ENCODE assay signal across 9 cellular contexts in genomic region chr10:69089638-69090599, GRCh38. TPM values are rescaled to one million over a fixed set of nuclear protein-coding genes. Genes with fewer than 3 reads are reported as not detected.
DNase-seq lines count a peak whose midpoint lies in the region; ATAC-seq, FAIRE-seq and TF ChIP-seq lines count a peak whose summit lies in the region.
"Had no signal": no experiment of that assay in that cellular context is flagged by ENCODE, and none has a peak within 500 bp of the region (broad histone marks: within the 10 kb centered on the region; RNA-seq: fewer than 3 reads in every experiment).

No MANE protein-coding gene starts in this region.

- H3K79me2 ChIP-seq in endothelial cell of umbilical vein (ENCODE audit: control insufficient read depth, insufficient read depth, low read length) = peaks cover 77% of the 10 kb centered on the region

- H3K36me3 ChIP-seq in endothelial cell of umbilical vein (ENCODE audit: control insufficient read depth in 2 of 2, extremely low read depth in 1 of 2, insufficient read depth in 2 of 2, low read length in 2 of 2) = no peaks in the 10 kb centered on the region

- peak; percentile 81 for TF ChIP-seq POLR2A in endothelial cell of umbilical vein (IDR thresholded peaks at IDR 0.05; ENCODE audit: low read depth, low read length)

- H3K27me3 ChIP-seq in endothelial cell of umbilical vein (ENCODE audit: control insufficient read depth in 2 of 2, insufficient read depth in 2 of 2, low read length in 2 of 2) = no peaks in the 10 kb centered on the region

- FAIRE-seq in endothelial cell of umbilical vein (lab: Jason Lieb, UNC) = peak; percentile 84

- dilution Hi-C loops in endothelial cell of umbilical vein (cut with MboI; ENCODE audit: extremely low pct_ligation_motif_present, low sequenced_read_pairs) = no loop called here

- H3K27ac ChIP-seq in endothelial cell of umbilical vein (ENCODE audit: insufficient read depth, low read depth, low read length) = peak overlapping the region; percentile 96

- peak; percentile 34 for DNase-seq in GM13977 (ENCODE audit: low spot score)
- peak; percentile 50 to 81 for DNase-seq in activated CD4-positive, alpha-beta T cell treated with anti-CD3 and anti-CD28 coated beads, Interleukin-2, amount 50 U/mL, for 24 hours (ENCODE audit: low read depth in 1 of 2, low spot score in 1 of 2)
- peak; percentile 83 for DNase-seq in endothelial cell of umbilical vein (ENCODE audit: low read depth, low spot score)
- peak in 3 of 4 experiments; percentile 42 to 71 (median 58) for DNase-seq in stimulated activated CD4-positive, alpha-beta T cell treated with anti-CD3 and anti-CD28 coated beads, Interleukin-1b, Interleukin-23, amount 100 ng/mL, for 24 hours (ENCODE audit: low read depth in 4 of 4, low spot score in 1 of 4)
- DNase-seq in GM19238 (ENCODE audit: insufficient read length, low spot score) = no peak
- no peak for DNase-seq in NCI-H187 (lab: John Stamatoyannopoulos, UW)
- no peak for DNase-seq in HCEC 1CT

- POLR2A ChIA-PET in endothelial cell of umbilical vein (lab: Charles Lee) = no interaction called here

- H3K9me3 ChIP-seq in endothelial cell of umbilical vein (replicated peaks; ENCODE audit: control insufficient read depth, insufficient read depth, low read length) = no peaks in the 10 kb centered on the region

- no TSS peak for BruUV-seq in endothelial cell of umbilical vein (replicated peaks; lab: Mats Ljungman, UMichigan)

- H2AFZ ChIP-seq in endothelial cell of umbilical vein (ENCODE audit: low read depth, low read length) = no peak overlapping the region

- peak overlapping the region; percentile 22 to 95 (median 88) for H3K4me3 ChIP-seq in endothelial cell of umbilical vein (replicated peaks in 1 of 3; ENCODE audit: insufficient read depth in 1 of 3, low read depth in 1 of 3, low read length in 3 of 3)

- H4K20me1 ChIP-seq in endothelial cell of umbilical vein (replicated peaks; ENCODE audit: control insufficient read depth, extremely low read depth, insufficient read depth, low read length) = no peaks in the 10 kb centered on the region

- no peak for TF ChIP-seq CTCF in GM13977 (IDR thresholded peaks at IDR 0.05; ENCODE audit: extremely low read depth, insufficient read depth, missing control alignments)
- no peak for TF ChIP-seq CTCF in endothelial cell of umbilical vein (IDR thresholded peaks at IDR 0.05; ENCODE audit: extremely low read depth in 1 of 2, insufficient read depth in 1 of 2, low read depth in 1 of 2, low read length in 2 of 2)

- H3K4me1 ChIP-seq in endothelial cell of umbilical vein (ENCODE audit: control insufficient read depth, extremely low read depth, insufficient read depth, low read length) = peaks cover 49% of the 10 kb centered on the region

- CTCF ChIA-PET in endothelial cell of umbilical vein (lab: Charles Lee) = interaction anchor here (0.6 to 11.1 kb wide), 2 partner anchors 40 to 82 kb away, joined by 3 to 298 read pairs; no protein-coding TSS in a partner anchor

- peak; percentile 44 for ATAC-seq in HG03135 (IDR thresholded peaks at IDR 0.05; ENCODE audit: unreplicated experiment)

- in situ Hi-C loops in GM13977 (cut with MboI; ENCODE audit: low pct_unique_long_range_greater_than_20kb, low sequenced_read_pairs, unreplicated experiment) = loop anchor here (5.0 kb wide), 1 partner anchor 83 kb away; no protein-coding TSS in a partner anchor

- peak overlapping the region; percentile 86 for H3K4me2 ChIP-seq in endothelial cell of umbilical vein (ENCODE audit: insufficient read depth, low read length)

- intact Hi-C loops in endothelial cell of umbilical vein (cut with micrococcal nuclease) = loop anchor here (1.0 to 2.0 kb wide), 2 partner anchors 78 to 127 kb away; no protein-coding TSS in a partner anchor

- H3K9ac ChIP-seq in endothelial cell of umbilical vein (replicated peaks; ENCODE audit: extremely low read depth, insufficient read depth, low read length) = peak overlapping the region; percentile 99

- no peaks in the 10 kb centered on the region for H3K9me1 ChIP-seq in endothelial cell of umbilical vein (replicated peaks; ENCODE audit: control insufficient read depth, extremely low read depth, insufficient read depth, low read length)

TF ChIP-seq in endothelial cell of umbilical vein, 7 proteins besides CTCF, POLR2A, EP300 and RAD21:
- TF ChIP-seq POLR2AphosphoS5 (IDR thresholded peaks at IDR 0.05; ENCODE audit: insufficient read depth, low read depth, low read length) (peak; percentile 61), JUN (IDR thresholded peaks at IDR 0.05; ENCODE audit: borderline replicate concordance, insufficient read depth, insufficient read length, low read depth) (no peak), MAX (IDR thresholded peaks at IDR 0.05; ENCODE audit: insufficient read depth, insufficient read length) (no peak), MYC (IDR thresholded peaks at IDR 0.05; ENCODE audit: low read depth, low read length) (peak; percentile 82), FOS (IDR thresholded peaks at IDR 0.05; ENCODE audit: borderline replicate concordance, insufficient read depth, low read length) (peak; percentile 34), EZH2 (IDR thresholded peaks at IDR 0.05; ENCODE audit: borderline replicate concordance, low read depth, low read length, severe bottlenecking) (no peak), GATA2 (IDR thresholded peaks at IDR 0.05; ENCODE audit: insufficient read depth, insufficient read length, low read depth, low read length) (peak; percentile 53)

RNA-seq across cellular contexts. Expression of gene SRGN, which starts 2.0 kb away (rescaled TPM):
- 433 and 450 TPM in 2 replicates for total RNA-seq in endothelial cell of umbilical vein
- 331 and 384 TPM in 2 replicates for polyA plus RNA-seq in endothelial cell of umbilical vein
- polyA plus RNA-seq in endothelial cell of umbilical vein (2011; cell fraction: cytosol; rRNA removed) = 508 and 539 TPM in 2 replicates
- 158 and 239 TPM in 2 replicates for polyA plus RNA-seq in endothelial cell of umbilical vein (2011; cell fraction: nucleus; rRNA removed)
- polyA plus RNA-seq in endothelial cell of umbilical vein (2012) = 819 and 1,078 TPM in 2 replicates
- polyA minus RNA-seq in endothelial cell of umbilical vein = 297 and 324 TPM in 2 replicates
- polyA minus RNA-seq in endothelial cell of umbilical vein (2011; cell fraction: cytosol; rRNA and poly(A)+ RNA removed) = 1.3 TPM
- polyA minus RNA-seq in endothelial cell of umbilical vein (2011; cell fraction: nucleus; rRNA and poly(A)+ RNA removed) = 49.0 and 69.0 TPM in 2 replicates
- polyA plus RNA-seq: neural cell had no signal

RNA-seq across cellular contexts. Expression of gene VPS26A, which starts 34.1 kb away (rescaled TPM):
- 55.8 and 60.3 TPM in 2 replicates for total RNA-seq in endothelial cell of umbilical vein
- polyA plus RNA-seq in endothelial cell of umbilical vein = 8.7 and 11.7 TPM in 2 replicates
- polyA plus RNA-seq in endothelial cell of umbilical vein (2011; cell fraction: cytosol; rRNA removed) = 16.3 and 16.7 TPM in 2 replicates
- polyA plus RNA-seq in endothelial cell of umbilical vein (2011; cell fraction: nucleus; rRNA removed) = 9.4 and 12.2 TPM in 2 replicates
- 54.6 and 75.6 TPM in 2 replicates for polyA plus RNA-seq in endothelial cell of umbilical vein (2012)
- 6.1 TPM in 2 replicates for polyA minus RNA-seq in endothelial cell of umbilical vein
- polyA minus RNA-seq in endothelial cell of umbilical vein (2011; cell fraction: cytosol; rRNA and poly(A)+ RNA removed) = 12.9 TPM
- polyA minus RNA-seq in endothelial cell of umbilical vein (2011; cell fraction: nucleus; rRNA and poly(A)+ RNA removed) = 5.5 and 5.8 TPM in 2 replicates

Comparison
In these comparisons a context has a peak if more than half of its experiments do, and no peak if none do; other contexts are left out.
1. DNase-seq: peak in GM13977 (single experiment), activated CD4-positive, alpha-beta T cell treated with anti-CD3 and anti-CD28 coated beads, Interleukin-2, amount 50 U/mL, for 24 hours (2 of 2), endothelial cell of umbilical vein (single experiment) and stimulated activated CD4-positive, alpha-beta T cell treated with anti-CD3 and anti-CD28 coated beads, Interleukin-1b, Interleukin-23, amount 100 ng/mL, for 24 hours (3 of 4); none in GM19238 (single experiment), NCI-H187 (0 of 2) and HCEC 1CT (single experiment).